In the genomic region with DNA sequence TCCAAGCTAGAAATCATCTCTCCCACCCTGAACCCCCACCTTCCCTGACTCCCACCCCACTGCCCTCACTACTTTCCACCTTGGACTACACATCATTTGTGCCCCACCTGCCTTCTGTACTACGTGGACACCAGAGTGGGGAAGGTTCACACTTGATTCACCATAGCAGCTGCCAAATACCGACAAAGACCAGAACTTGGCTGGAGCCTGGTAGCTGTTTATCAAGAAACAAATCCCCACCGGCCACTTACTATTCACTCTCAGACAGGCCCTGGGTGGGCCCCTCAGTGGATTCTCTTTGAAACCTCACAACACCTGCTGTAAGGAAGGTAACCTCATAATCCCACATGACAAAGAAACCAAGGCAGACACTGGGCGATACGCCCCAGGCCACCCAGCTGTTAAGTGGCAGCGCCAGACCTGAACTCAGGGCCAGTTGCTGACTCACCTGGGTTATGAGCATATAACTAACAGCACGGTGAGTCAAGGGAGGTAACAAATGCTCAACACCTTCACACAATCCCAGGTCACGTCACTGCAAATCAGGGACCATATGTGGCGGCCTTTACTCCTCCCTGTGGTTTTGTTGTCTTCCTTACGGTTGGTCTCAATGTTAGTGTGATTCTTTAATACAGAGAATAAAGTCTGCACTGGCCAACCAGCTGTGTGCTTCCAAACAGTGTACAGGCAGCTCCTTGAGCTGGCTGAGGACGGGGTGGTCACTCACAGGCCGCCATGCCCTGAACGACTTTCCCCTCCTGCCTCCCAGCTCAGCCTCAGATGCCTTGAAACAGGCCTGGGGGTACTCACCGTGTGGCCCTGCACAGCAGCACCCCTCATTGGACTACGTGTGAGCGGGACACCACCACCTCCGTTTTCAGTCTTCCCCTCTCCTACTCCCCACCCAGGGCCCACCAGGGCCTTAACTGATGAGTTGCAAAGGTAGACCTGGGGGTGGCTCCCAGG, we compare ENCODE assay signal across 8 cellular contexts. TPM values are rescaled to one million over a fixed set of nuclear protein-coding genes. Genes with fewer than 3 reads are reported as not detected.
A peak's percentile ranks its signal among the peaks of the same experiment; 100 is the strongest.
DNase-seq lines count a peak whose midpoint lies in the region; ATAC-seq and TF ChIP-seq lines count a peak whose summit lies in the region.

No MANE protein-coding gene starts in this region.

- no peak overlapping the region for H3K18ac ChIP-seq in mesendoderm (ENCODE audit: low read length)

- H3K9me3 ChIP-seq in lung (ENCODE audit: control insufficient read depth in 2 of 2, insufficient read depth in 1 of 2, low read length in 1 of 2) = no peaks in the 10 kb centered on the region
- no peaks in the 10 kb centered on the region for H3K9me3 ChIP-seq in tibial nerve
- H3K9me3 ChIP-seq in testis = no peaks in the 10 kb centered on the region

- H3K4ac ChIP-seq in mesendoderm (ENCODE audit: low read depth, low read length) = no peak overlapping the region

- H3K27me3 ChIP-seq in lung (ENCODE audit: control insufficient read depth, insufficient read depth) (no peaks in the 10 kb centered on the region), tibial nerve (no peaks in the 10 kb centered on the region), mesendoderm (ENCODE audit: insufficient read depth, low read length, poor library complexity) (no peaks in the 10 kb centered on the region), testis (no peaks in the 10 kb centered on the region)

- peaks cover 36% of the 10 kb centered on the region for H3K79me1 ChIP-seq in mesendoderm (ENCODE audit: low read length)

- TF ChIP-seq POLR2A in tibial nerve (IDR thresholded peaks at IDR 0.05) (no peak), testis (IDR thresholded peaks at IDR 0.05) (no peak)

- TF ChIP-seq EP300 in tibial nerve (IDR thresholded peaks at IDR 0.05) = no peak

- H3K36me3 ChIP-seq in lung (ENCODE audit: control insufficient read depth in 2 of 2, insufficient read depth in 2 of 2, low read length in 2 of 2) (peaks cover 10 to 63% of the 10 kb centered on the region in 2 donors), tibial nerve (peaks cover 0 to 51% (median 10%) of the 10 kb centered on the region in 3 donors), mesendoderm (ENCODE audit: control insufficient read depth, insufficient read depth, low read length) (peaks cover 7% of the 10 kb centered on the region), testis (ENCODE audit: low read depth, missing control alignments) (peaks cover 2% of the 10 kb centered on the region)

- H3K79me2 ChIP-seq in mesendoderm (ENCODE audit: control insufficient read depth, insufficient read depth, low read length) = peaks cover 100% of the 10 kb centered on the region

- no peak overlapping the region for H2BK15ac ChIP-seq in mesendoderm (replicated peaks; ENCODE audit: low read depth)

- no peak overlapping the region for H3K9ac ChIP-seq in mesendoderm (ENCODE audit: low read length)

- no peak overlapping the region for H2BK120ac ChIP-seq in mesendoderm (ENCODE audit: low read depth, low read length)

- in situ Hi-C loops in GM13977 (cut with MboI; ENCODE audit: low pct_unique_long_range_greater_than_20kb, low sequenced_read_pairs, unreplicated experiment) = no loop called here

- 81 to 83% methylated on average over 17 of the region's 17 CpGs for WGBS in lung, 2 donors
- WGBS in tibial nerve, 2 donors = 64 to 71% methylated on average over 16 to 17 of the region's 17 CpGs
- no CpG with 5 or more reads among the region's 17 CpGs for WGBS in mesendoderm (ENCODE audit: extremely low coverage, insufficient coverage, low lambda C conversion rate)
- 72 to 86% methylated on average over 17 of the region's 17 CpGs for WGBS in testis, 2 donors

- H3K4me2 ChIP-seq in mesendoderm (ENCODE audit: low read length) = no peak overlapping the region

- H3K4me3 ChIP-seq in lung = no peak overlapping the region
- H3K4me3 ChIP-seq in tibial nerve = no peak overlapping the region
- no peak overlapping the region for H3K4me3 ChIP-seq in mesendoderm (ENCODE audit: low read length)
- no peak overlapping the region for H3K4me3 ChIP-seq in testis

- peaks cover 44 to 52% of the 10 kb centered on the region in 2 donors for H3K4me1 ChIP-seq in lung (ENCODE audit: control insufficient read depth in 2 of 2, insufficient read depth in 2 of 2, low read length in 2 of 2)
- H3K4me1 ChIP-seq in tibial nerve = peaks cover 4 to 100% (median 82%) of the 10 kb centered on the region in 4 donors
- no peaks in the 10 kb centered on the region for H3K4me1 ChIP-seq in mesendoderm (ENCODE audit: control insufficient read depth, low read depth, low read length)
- H3K4me1 ChIP-seq in testis = peaks cover 16% of the 10 kb centered on the region

- H3K27ac ChIP-seq in angular gyrus (ENCODE audit: low read depth, low read length) = peak overlapping the region; percentile 26
- peak overlapping the region; percentile 13 to 49 for H3K27ac ChIP-seq in lung (ENCODE audit: low read depth in 1 of 2, low read length in 1 of 2)
- H3K27ac ChIP-seq in tibial nerve = peak overlapping the region in 3 of 4 donors; percentile 80 to 97 (median 95)
- H3K27ac ChIP-seq in mesendoderm (ENCODE audit: low read depth, low read length) = no peak overlapping the region
- H3K27ac ChIP-seq in testis = peak overlapping the region in 1 of 2 donors; percentile 78

- H3K23ac ChIP-seq in mesendoderm (ENCODE audit: low read length) = no peak overlapping the region

- no peak for ATAC-seq in lung (ENCODE audit: insufficient read depth, low FRiP score)

- H2BK5ac ChIP-seq in mesendoderm (ENCODE audit: low read length) = no peak overlapping the region

- H4K5ac ChIP-seq in mesendoderm (ENCODE audit: low read length) = no peak overlapping the region

- peak; percentile 57 for DNase-seq in activated naive CD4-positive, alpha-beta T cell treated with Interleukin-2 at 50 U/mL for 16 hours
- DNase-seq in activated naive CD4-positive, alpha-beta T cell (lab: John Stamatoyannopoulos, UW) = no peak
- DNase-seq in lung (ENCODE audit: low spot score) = no peak
- no peak for DNase-seq in tibial nerve (ENCODE audit: low spot score in 2 of 2)
- no peak for DNase-seq in GM13977 (ENCODE audit: low spot score)
- no peak for DNase-seq in mesendoderm
- DNase-seq in testis = no peak

- H4K8ac ChIP-seq in mesendoderm (ENCODE audit: low read depth, low read length) = no peak overlapping the region

- intact Hi-C loops in testis (cut with DNase I; ENCODE audit: low total_unique reads) = no loop called here

- no peak for TF ChIP-seq CTCF in lung (IDR thresholded peaks at IDR 0.05; ENCODE audit: control extremely low read depth, extremely low read depth)
- no peak for TF ChIP-seq CTCF in tibial nerve (IDR thresholded peaks at IDR 0.05)
- no peak for TF ChIP-seq CTCF in GM13977 (IDR thresholded peaks at IDR 0.05; ENCODE audit: extremely low read depth, insufficient read depth, missing control alignments)
- no peak for TF ChIP-seq CTCF in testis (IDR thresholded peaks at IDR 0.05)

- no peak overlapping the region for H2AK5ac ChIP-seq in mesendoderm (ENCODE audit: low read length)

- no peak overlapping the region for H3K56ac ChIP-seq in mesendoderm (ENCODE audit: low read length)

RNA-seq across cellular contexts. Expression of a gene that starts 7.5 kb away (rescaled TPM):
- 100 to 1,000 TPM; 116 to 325 TPM for total RNA-seq in lung
- polyA plus RNA-seq in lung = 100 to 1,000 TPM in 1 of 2 donors, 10 to 100 TPM in 1; 72.0 to 294 TPM
- total RNA-seq in tibial nerve = 100 to 1,000 TPM; 142 to 204 (median 148) TPM
- polyA plus RNA-seq in mesendoderm (2013, experiment 1 of 2) = 261 TPM
- polyA plus RNA-seq in mesendoderm (2013, experiment 2 of 2) = 261 TPM
- total RNA-seq in testis = 100 to 1,000 TPM; 165 to 168 TPM
- polyA plus RNA-seq in testis (ENCODE audit: insufficient read depth, low read depth, low replicate concordance) = 295 TPM
